Comparison of ENCODE assay signal across 28 cellular contexts in the genomic region with DNA sequence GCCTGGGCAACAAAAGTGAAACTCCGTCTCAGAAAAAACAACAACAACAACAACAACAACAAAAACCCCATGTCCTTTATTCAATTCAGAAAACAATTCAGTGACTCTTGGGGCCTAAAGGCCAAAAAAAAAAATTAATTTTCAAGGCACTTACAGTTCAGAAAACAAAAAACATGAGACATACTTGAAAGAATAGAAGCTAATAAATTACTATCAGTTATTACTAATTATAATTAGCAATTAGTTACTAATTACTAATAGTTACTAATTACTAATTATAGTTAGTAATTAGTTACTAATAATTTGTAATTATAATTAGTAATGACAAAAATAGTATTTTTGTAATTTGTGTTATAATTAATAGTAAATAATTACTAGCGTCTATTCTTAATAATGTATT.
"Had no signal": no experiment of that assay in that cellular context is flagged by ENCODE, and none has a peak within 500 bp of the region (broad histone marks: within the 10 kb centered on the region; RNA-seq: fewer than 3 reads in every experiment).

No MANE protein-coding gene starts in this region.

- ATAC-seq: activated CD8-positive, alpha-beta memory T cell treated with anti-CD3 and anti-CD28 coated beads, Interleukin-2, amount 10 ng/mL, durations not matched to agents 7 days and 5 days; activated naive CD8-positive, alpha-beta T cell treated with anti-CD3 and anti-CD28 coated beads, Interleukin-2, amount 50 U/mL, for 24 hours; Panc1; SK-N-SH treated with all-trans-retinoic acid at 6 μM for 48 hours had no signal

- FAIRE-seq: bronchial epithelial cell had no signal

- DNase-seq: activated CD4-positive, alpha-beta memory T cell treated with anti-CD3 and anti-CD28 coated beads, Interleukin-2, amount 10 ng/mL, durations not matched to agents 7 days and 5 days; activated CD4-positive, alpha-beta T cell treated with anti-CD3 and anti-CD28 coated beads for 1 hour; activated CD4-positive, alpha-beta T cell treated with anti-CD3 and anti-CD28 coated beads for 48 hours; activated CD4-positive, CD25-positive, alpha-beta regulatory T cell; activated CD8-positive, alpha-beta memory T cell treated with anti-CD3 and anti-CD28 coated beads for 24 hours; activated CD8-positive, alpha-beta memory T cell treated with anti-CD3 and anti-CD28 coated beads, Interleukin-2, amount 10 ng/mL, durations not matched to agents 7 days and 5 days; activated CD8-positive, alpha-beta memory T cell treated with anti-CD3 and anti-CD28 coated beads, Interleukin-2, amount 50 U/mL, for 48 hours; activated effector memory CD4-positive, alpha-beta T cell treated with Interleukin-2 at 50 U/mL for 16 hours; activated naive CD4-positive, alpha-beta T cell treated with anti-CD3 and anti-CD28 coated beads, Interleukin-2, amount 10 ng/mL, durations not matched to agents 7 days and 5 days; activated naive CD8-positive, alpha-beta T cell treated with anti-CD3 and anti-CD28 coated beads, Interleukin-2, amount 50 U/mL, for 24 hours; activated T-cell treated with anti-CD3 and anti-CD28 coated beads, Interleukin-2, amount 50 U/mL, for 48 hours; anterior cingulate cortex; caudate nucleus; NCI-H1092 treated with DMSO at 0.1 percent for 48 hours; NCI-H1417; NCI-H187 treated with DMSO at 0.1 percent for 48 hours; NCI-H2081 treated with DMSO at 0.1 percent for 48 hours; NCI-H345; NCI-H524 treated with DMSO at 0.1 percent for 48 hours; RPMI8226; SHP77 treated with DMSO at 0.1 percent for 48 hours; T-helper 1 cell; T-helper 2 cell; T-helper 9 cell; WERI-Rb-1 had no signal

- H3K36me3 ChIP-seq: WERI-Rb-1 had no signal

- H3K27ac ChIP-seq: WERI-Rb-1 had no signal
